Comparison of ENCODE assay signal across 18 cellular contexts in the genomic region with DNA sequence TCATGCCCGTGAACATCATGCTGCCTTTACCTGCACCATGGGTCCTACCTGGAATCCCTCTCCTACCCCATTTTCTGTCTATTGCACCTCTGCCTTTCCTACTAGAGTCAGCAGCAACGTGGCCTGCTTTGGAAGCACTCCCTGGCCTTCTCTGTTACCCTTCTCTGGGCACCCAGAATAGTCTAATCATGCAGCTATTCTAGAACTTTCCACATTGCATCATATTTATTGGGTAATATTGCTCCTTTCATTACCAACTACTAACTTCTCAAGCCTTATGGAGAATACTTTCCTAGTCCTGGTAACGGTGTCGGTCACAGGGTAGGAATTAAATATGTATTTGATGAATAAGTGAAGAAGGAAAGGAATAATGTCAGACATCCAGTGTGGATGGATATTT. TPM values are rescaled to one million over a fixed set of nuclear protein-coding genes. Genes with fewer than 3 reads are reported as not detected.
"Had no signal": no experiment of that assay in that cellular context is flagged by ENCODE, and none has a peak within 500 bp of the region (broad histone marks: within the 10 kb centered on the region; RNA-seq: fewer than 3 reads in every experiment).

No MANE protein-coding gene starts in this region.

- H3K4me3 Mint-ChIP-seq: activated naive CD4-positive, alpha-beta T cell treated with anti-CD3 and anti-CD28 coated beads, Interleukin-2, amount 50 U/mL, for 24 hours; memory B cell; natural killer cell; T-cell had no signal

- H3K4me1 Mint-ChIP-seq: memory B cell, natural killer cell, T-cell had no signal

- DNase-seq: activated CD4-positive, alpha-beta T cell treated with anti-CD3 and anti-CD28 coated beads, Interleukin-2, amount 50 U/mL, for 48 hours; activated effector memory CD4-positive, alpha-beta T cell treated with anti-CD3 and anti-CD28 coated beads, Interleukin-2, amount 50 U/mL, for 16 hours; activated T-cell treated with anti-CD3 and anti-CD28 coated beads, Interleukin-2, amount 50 U/mL, for 48 hours; amygdala; body of pancreas; central memory CD4-positive, alpha-beta T cell; cortex of kidney; effector CD4-positive, alpha-beta T cell; hypothalamus; left ventricle myocardium superior; natural killer cell; stimulated activated CD4-positive, alpha-beta T cell treated with anti-CD3 and anti-CD28 coated beads, Interleukin-4, amount 100 ng/mL, for 4 hours; stimulated activated naive CD8-positive, alpha-beta T cell treated with anti-CD3 and anti-CD28 coated beads, Interleukin-15, Interleukin-2, amounts not matched to agents 100 U/mL and 50 U/mL, for 24 hours; T-cell; trophoblast cell had no signal

- H3K27me3 Mint-ChIP-seq: activated naive CD4-positive, alpha-beta T cell treated with anti-CD3 and anti-CD28 coated beads, Interleukin-2, amount 50 U/mL, for 24 hours; T-cell had no signal

- H3K27ac Mint-ChIP-seq: memory B cell, natural killer cell, progenitor cell of endocrine pancreas, T-cell had no signal

- H3K9me3 Mint-ChIP-seq: activated naive CD4-positive, alpha-beta T cell treated with anti-CD3 and anti-CD28 coated beads, Interleukin-2, amount 50 U/mL, for 24 hours; memory B cell; natural killer cell; T-cell had no signal

- ATAC-seq: body of pancreas; left ventricle myocardium superior; natural killer cell; stimulated activated naive CD8-positive, alpha-beta T cell treated with anti-CD3 and anti-CD28 coated beads, Interleukin-15, Interleukin-2, amounts not matched to agents 100 U/mL and 50 U/mL, for 24 hours; T-cell had no signal

- H3K36me3 Mint-ChIP-seq: activated naive CD4-positive, alpha-beta T cell treated with anti-CD3 and anti-CD28 coated beads, Interleukin-2, amount 50 U/mL, for 24 hours; memory B cell; natural killer cell; T-cell had no signal

RNA-seq across cellular contexts. Expression of a gene that starts 33.3 kb away (rescaled TPM):
- total RNA-seq: body of pancreas, left ventricle myocardium superior, natural killer cell had no signal

RNA-seq across cellular contexts. Expression of a gene that starts 54.3 kb away (rescaled TPM):
- total RNA-seq: body of pancreas, left ventricle myocardium superior, progenitor cell of endocrine pancreas had no signal
